Comparison of ENCODE assay signal across 8 cellular contexts in the genomic region with DNA sequence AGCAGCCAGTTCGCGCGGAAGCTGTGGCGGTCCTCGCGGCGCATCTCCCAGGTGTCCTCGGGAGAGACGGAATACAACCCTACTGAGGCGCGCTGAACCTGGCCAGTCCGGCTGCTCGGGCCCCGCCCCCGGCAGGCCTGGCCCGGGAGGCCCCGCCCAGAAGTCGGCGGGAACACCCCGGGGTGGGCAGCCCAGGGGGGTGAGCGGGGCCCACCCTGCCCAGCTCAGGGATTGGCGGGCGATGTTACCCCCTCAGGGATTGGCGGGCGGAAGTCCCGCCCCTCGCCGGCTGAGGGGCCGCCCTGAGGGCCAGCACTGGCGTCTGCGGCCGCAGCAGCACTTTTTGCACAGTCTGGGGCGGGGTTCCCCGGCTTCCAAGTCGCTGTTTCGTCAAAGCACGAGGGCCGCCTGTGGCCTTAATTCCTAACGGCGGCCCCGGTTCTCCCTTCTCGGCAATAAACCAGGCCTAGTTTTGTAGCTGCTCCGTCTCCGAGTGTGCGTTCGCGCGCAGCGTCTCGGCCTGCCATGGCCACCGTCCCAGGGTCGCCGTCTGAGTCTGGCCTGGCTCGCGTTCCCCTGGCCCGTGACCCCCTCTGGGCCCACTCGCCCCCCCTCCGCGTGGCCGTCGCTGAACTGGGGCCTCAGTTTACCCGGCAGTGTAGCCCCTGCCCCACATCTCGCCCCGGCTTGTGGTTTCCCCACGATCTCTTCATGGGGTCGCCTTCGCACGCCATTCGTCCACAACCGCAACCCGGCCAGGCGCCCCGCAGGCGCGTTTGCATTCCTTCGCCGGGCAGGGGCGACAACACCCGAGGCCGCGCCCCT. TPM values are rescaled to one million over a fixed set of nuclear protein-coding genes. Genes with fewer than 3 reads are reported as not detected.
DNase-seq lines count a peak whose midpoint lies in the region; ATAC-seq and TF ChIP-seq lines count a peak whose summit lies in the region.

No MANE protein-coding gene starts in this region.

- no peak for TF ChIP-seq CTCF in CD14-positive monocyte (IDR thresholded peaks at IDR 0.05)
- TF ChIP-seq CTCF in choroid plexus epithelial cell (conservative IDR thresholded peaks at IDR 0.05; ENCODE audit: low read depth, low read length): no peak

- peaks cover 0 to 1% (median 0%) of the 10 kb centered on the region in 3 donors for H3K27me3 Mint-ChIP-seq in CD14-positive monocyte (ENCODE audit: low read depth in 3 of 3)

- H3K4me3 Mint-ChIP-seq in CD14-positive monocyte: peak overlapping the region; percentile 6 to 26

- ATAC-seq in GM21360 (IDR thresholded peaks at IDR 0.05; ENCODE audit: unreplicated experiment): peak; percentile 71

- peaks cover 62 to 75% of the 10 kb centered on the region in 2 donors for H3K36me3 Mint-ChIP-seq in CD14-positive monocyte

- peaks cover 23% of the 10 kb centered on the region for H3K4me1 Mint-ChIP-seq in CD14-positive monocyte

- intact Hi-C loops in CD14-positive monocyte (cut with micrococcal nuclease): no loop called here

- no peaks in the 10 kb centered on the region for H3K9me3 Mint-ChIP-seq in CD14-positive monocyte

- peak overlapping the region; percentile 67 for H3K4me3 ChIP-seq in choroid plexus epithelial cell (ENCODE audit: low read depth, low read length)

- DNase-seq in CD14-positive monocyte (ENCODE audit: low spot score) (peak; percentile 73), Kasumi-1 (lab: John Stamatoyannopoulos, UW) (peak; percentile 26 to 30), choroid plexus epithelial cell (ENCODE audit: low read depth) (peak; percentile 96), kidney glomerular epithelial cell (lab: John Stamatoyannopoulos, UW) (peak; percentile 74), DMS 273 (lab: John Stamatoyannopoulos, UW; ENCODE audit: unreplicated experiment) (no peak)
- DNase-seq in activated CD4-positive, alpha-beta T cell treated with anti-CD3 and anti-CD28 coated beads for 1 hour: peak; percentile 57
- peak; percentile 82 for DNase-seq in stimulated activated CD4-positive, alpha-beta T cell treated with anti-CD3 and anti-CD28 coated beads, Interleukin-15, amount 100 ng/mL, for 24 hours

- H3K27ac Mint-ChIP-seq in CD14-positive monocyte: peak overlapping the region in 6 of 7 donors; percentile 30 to 66 (median 54)

RNA-seq across cellular contexts. Expression of a gene that starts 30.0 kb away (rescaled TPM):
- 10 to 100 TPM; 10.4 to 17.3 TPM for polyA plus RNA-seq in CD14-positive monocyte

RNA-seq across cellular contexts. Expression of a gene that starts 32.9 kb away (rescaled TPM):
- 10 to 100 TPM; 50.1 to 55.8 TPM for polyA plus RNA-seq in CD14-positive monocyte
